Comparison of ENCODE assay signal across 1 cellular context in the genomic region with DNA sequence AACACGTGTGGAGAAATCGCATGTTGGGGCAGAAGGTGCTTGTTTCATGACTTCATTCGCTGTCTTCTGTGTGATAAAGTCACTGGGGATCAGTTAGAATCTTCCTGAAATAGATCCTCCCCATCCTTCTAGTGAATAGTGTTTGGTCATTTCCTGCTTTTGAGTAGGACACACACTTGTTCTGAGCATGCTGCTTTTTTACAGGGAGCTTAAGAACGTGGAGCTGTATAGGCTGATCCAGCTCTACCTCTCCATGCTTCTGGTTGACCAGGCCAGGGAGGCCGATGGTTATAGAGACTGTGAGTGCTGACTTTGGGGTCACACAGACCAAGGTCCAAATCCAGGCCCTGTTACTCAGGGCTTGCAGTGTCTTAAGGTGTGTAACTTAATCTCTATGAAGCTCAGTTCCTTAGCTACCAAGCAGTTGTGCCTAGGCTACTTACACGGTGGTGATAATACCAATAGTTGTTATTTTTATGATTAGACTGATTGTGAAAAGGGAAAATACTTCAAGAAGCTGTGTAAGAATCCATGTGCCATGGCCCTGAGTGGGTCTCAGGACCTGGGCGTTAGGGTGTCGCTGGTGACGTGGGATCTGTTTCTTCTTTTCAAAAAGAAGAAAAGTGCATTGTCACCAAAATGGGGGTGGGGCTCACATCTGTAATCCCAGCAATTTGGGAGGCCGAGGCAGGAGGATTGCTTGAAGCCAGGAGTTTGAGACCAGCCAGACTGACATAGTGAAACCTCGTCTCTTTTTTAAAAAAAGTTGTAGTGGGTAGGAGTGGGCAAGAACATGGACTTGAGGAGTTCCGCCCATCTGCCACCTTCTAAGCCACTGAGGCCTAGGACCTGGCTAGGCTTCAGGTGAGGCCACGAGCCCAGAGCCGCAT.
TF ChIP-seq lines count a peak whose summit lies in the region.

No MANE protein-coding gene starts in this region.

TF ChIP-seq in SK-N-SH treated with all-trans-retinoic acid at 6 μM for 48 hours, 23 proteins besides CTCF, POLR2A, EP300 and RAD21 (continued from another document):
- no peak for TF ChIP-seq GLIS3 (CRISPR knock-in tag; IDR thresholded peaks at IDR 0.05)
- TF ChIP-seq ZNF565 (CRISPR knock-in tag; conservative IDR thresholded peaks at IDR 0.05; ENCODE audit: low read depth) = no peak
- no peak for TF ChIP-seq ZNF70 (CRISPR knock-in tag; IDR thresholded peaks at IDR 0.05)
TF ChIP-seq in SK-N-SH treated with all-trans-retinoic acid at 6 μM for 48 hours: peak in this region for 0.
